ENCODE assay signal across 1 cellular context in genomic region chr15:50764331-50765201, GRCh38.
TF ChIP-seq lines count a peak whose summit lies in the region.

No MANE protein-coding gene starts in this region.

TF ChIP-seq in K562, 482 proteins besides CTCF, POLR2A, EP300 and RAD21 (continued from another document and continues in another):
- TF ChIP-seq, protein P1, sequence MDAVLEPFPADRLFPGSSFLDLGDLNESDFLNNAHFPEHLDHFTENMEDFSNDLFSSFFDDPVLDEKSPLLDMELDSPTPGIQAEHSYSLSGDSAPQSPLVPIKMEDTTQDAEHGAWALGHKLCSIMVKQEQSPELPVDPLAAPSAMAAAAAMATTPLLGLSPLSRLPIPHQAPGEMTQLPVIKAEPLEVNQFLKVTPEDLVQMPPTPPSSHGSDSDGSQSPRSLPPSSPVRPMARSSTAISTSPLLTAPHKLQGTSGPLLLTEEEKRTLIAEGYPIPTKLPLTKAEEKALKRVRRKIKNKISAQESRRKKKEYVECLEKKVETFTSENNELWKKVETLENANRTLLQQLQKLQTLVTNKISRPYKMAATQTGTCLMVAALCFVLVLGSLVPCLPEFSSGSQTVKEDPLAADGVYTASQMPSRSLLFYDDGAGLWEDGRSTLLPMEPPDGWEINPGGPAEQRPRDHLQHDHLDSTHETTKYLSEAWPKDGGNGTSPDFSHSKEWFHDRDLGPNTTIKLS (IDR thresholded peaks at IDR 0.05; ENCODE audit: borderline replicate concordance, low read depth), result no peak
- TF ChIP-seq BRD4 (IDR thresholded peaks at IDR 0.05), result peak; percentile 70; the same call in 1 of the 2 replicates
- peak; percentile 77 for TF ChIP-seq ZNF384 (IDR thresholded peaks at IDR 0.05; ENCODE audit: low read depth, low read length)
- TF ChIP-seq, protein P2, sequence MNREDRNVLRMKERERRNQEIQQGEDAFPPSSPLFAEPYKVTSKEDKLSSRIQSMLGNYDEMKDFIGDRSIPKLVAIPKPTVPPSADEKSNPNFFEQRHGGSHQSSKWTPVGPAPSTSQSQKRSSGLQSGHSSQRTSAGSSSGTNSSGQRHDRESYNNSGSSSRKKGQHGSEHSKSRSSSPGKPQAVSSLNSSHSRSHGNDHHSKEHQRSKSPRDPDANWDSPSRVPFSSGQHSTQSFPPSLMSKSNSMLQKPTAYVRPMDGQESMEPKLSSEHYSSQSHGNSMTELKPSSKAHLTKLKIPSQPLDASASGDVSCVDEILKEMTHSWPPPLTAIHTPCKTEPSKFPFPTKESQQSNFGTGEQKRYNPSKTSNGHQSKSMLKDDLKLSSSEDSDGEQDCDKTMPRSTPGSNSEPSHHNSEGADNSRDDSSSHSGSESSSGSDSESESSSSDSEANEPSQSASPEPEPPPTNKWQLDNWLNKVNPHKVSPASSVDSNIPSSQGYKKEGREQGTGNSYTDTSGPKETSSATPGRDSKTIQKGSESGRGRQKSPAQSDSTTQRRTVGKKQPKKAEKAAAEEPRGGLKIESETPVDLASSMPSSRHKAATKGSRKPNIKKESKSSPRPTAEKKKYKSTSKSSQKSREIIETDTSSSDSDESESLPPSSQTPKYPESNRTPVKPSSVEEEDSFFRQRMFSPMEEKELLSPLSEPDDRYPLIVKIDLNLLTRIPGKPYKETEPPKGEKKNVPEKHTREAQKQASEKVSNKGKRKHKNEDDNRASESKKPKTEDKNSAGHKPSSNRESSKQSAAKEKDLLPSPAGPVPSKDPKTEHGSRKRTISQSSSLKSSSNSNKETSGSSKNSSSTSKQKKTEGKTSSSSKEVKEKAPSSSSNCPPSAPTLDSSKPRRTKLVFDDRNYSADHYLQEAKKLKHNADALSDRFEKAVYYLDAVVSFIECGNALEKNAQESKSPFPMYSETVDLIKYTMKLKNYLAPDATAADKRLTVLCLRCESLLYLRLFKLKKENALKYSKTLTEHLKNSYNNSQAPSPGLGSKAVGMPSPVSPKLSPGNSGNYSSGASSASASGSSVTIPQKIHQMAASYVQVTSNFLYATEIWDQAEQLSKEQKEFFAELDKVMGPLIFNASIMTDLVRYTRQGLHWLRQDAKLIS (CRISPR knock-in tag; IDR thresholded peaks at IDR 0.05), result peak; percentile 77; the same call in 1 of the 2 replicates
- TF ChIP-seq NCOR1 (IDR thresholded peaks at IDR 0.05), result no peak
- TF ChIP-seq, protein P3, sequence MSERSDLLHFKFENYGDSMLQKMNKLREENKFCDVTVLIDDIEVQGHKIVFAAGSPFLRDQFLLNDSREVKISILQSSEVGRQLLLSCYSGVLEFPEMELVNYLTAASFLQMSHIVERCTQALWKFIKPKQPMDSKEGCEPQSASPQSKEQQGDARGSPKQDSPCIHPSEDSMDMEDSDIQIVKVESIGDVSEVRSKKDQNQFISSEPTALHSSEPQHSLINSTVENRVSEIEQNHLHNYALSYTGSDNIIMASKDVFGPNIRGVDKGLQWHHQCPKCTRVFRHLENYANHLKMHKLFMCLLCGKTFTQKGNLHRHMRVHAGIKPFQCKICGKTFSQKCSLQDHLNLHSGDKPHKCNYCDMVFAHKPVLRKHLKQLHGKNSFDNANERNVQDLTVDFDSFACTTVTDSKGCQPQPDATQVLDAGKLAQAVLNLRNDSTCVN (CRISPR knock-in tag; IDR thresholded peaks at IDR 0.05), result no peak
- TF ChIP-seq, protein P4, sequence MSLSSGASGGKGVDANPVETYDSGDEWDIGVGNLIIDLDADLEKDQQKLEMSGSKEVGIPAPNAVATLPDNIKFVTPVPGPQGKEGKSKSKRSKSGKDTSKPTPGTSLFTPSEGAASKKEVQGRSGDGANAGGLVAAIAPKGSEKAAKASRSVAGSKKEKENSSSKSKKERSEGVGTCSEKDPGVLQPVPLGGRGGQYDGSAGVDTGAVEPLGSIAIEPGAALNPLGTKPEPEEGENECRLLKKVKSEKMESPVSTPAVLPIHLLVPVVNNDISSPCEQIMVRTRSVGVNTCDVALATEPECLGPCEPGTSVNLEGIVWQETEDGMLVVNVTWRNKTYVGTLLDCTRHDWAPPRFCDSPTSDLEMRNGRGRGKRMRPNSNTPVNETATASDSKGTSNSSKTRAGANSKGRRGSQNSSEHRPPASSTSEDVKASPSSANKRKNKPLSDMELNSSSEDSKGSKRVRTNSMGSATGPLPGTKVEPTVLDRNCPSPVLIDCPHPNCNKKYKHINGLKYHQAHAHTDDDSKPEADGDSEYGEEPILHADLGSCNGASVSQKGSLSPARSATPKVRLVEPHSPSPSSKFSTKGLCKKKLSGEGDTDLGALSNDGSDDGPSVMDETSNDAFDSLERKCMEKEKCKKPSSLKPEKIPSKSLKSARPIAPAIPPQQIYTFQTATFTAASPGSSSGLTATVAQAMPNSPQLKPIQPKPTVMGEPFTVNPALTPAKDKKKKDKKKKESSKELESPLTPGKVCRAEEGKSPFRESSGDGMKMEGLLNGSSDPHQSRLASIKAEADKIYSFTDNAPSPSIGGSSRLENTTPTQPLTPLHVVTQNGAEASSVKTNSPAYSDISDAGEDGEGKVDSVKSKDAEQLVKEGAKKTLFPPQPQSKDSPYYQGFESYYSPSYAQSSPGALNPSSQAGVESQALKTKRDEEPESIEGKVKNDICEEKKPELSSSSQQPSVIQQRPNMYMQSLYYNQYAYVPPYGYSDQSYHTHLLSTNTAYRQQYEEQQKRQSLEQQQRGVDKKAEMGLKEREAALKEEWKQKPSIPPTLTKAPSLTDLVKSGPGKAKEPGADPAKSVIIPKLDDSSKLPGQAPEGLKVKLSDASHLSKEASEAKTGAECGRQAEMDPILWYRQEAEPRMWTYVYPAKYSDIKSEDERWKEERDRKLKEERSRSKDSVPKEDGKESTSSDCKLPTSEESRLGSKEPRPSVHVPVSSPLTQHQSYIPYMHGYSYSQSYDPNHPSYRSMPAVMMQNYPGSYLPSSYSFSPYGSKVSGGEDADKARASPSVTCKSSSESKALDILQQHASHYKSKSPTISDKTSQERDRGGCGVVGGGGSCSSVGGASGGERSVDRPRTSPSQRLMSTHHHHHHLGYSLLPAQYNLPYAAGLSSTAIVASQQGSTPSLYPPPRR (CRISPR knock-in tag; IDR thresholded peaks at IDR 0.05; ENCODE audit: borderline replicate concordance), result no peak
- TF ChIP-seq MEF2D (tag; conservative IDR thresholded peaks at IDR 0.05; ENCODE audit: low read depth), result peak; percentile 43; the same call in 1 of the 2 replicates
- TF ChIP-seq, protein P5, sequence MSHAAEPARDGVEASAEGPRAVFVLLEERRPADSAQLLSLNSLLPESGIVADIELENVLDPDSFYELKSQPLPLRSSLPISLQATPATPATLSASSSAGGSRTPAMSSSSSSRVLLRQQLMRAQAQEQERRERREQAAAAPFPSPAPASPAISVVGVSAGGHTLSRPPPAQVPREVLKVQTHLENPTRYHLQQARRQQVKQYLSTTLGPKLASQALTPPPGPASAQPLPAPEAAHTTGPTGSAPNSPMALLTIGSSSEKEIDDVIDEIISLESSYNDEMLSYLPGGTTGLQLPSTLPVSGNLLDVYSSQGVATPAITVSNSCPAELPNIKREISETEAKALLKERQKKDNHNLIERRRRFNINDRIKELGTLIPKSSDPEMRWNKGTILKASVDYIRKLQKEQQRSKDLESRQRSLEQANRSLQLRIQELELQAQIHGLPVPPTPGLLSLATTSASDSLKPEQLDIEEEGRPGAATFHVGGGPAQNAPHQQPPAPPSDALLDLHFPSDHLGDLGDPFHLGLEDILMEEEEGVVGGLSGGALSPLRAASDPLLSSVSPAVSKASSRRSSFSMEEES (CRISPR knock-in tag; IDR thresholded peaks at IDR 0.05), result no peak
- TF ChIP-seq ZC3H11A (IDR thresholded peaks at IDR 0.05; ENCODE audit: low read depth, low read length), result 0 out of 2 replicates have a peak, but pooled peaks have one; percentile 55
- no peak for TF ChIP-seq HDAC6 (IDR thresholded peaks at IDR 0.05; ENCODE audit: low read depth, low read length)
- peak; percentile 8; the same call in 1 of the 2 replicates for TF ChIP-seq ATF4 (CRISPR knock-in tag; IDR thresholded peaks at IDR 0.05)
- no peak for TF ChIP-seq U2AF2 (optimal IDR thresholded peaks at IDR 0.05; ENCODE audit: low read depth, low read length)
- TF ChIP-seq ARID2 (IDR thresholded peaks at IDR 0.05), result no peak
- TF ChIP-seq, protein P6, sequence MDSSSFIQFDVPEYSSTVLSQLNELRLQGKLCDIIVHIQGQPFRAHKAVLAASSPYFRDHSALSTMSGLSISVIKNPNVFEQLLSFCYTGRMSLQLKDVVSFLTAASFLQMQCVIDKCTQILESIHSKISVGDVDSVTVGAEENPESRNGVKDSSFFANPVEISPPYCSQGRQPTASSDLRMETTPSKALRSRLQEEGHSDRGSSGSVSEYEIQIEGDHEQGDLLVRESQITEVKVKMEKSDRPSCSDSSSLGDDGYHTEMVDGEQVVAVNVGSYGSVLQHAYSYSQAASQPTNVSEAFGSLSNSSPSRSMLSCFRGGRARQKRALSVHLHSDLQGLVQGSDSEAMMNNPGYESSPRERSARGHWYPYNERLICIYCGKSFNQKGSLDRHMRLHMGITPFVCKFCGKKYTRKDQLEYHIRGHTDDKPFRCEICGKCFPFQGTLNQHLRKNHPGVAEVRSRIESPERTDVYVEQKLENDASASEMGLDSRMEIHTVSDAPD (CRISPR knock-in tag; IDR thresholded peaks at IDR 0.05), result no peak
- 0 out of 2 replicates have a peak, but pooled peaks have one; percentile 48 for TF ChIP-seq CEBPG (CRISPR knock-in tag; IDR thresholded peaks at IDR 0.05)
- peak in 1 of 2 experiments; percentile 69; a peak in 3 of 4 replicates for TF ChIP-seq CEBPG (tag; conservative IDR thresholded peaks at IDR 0.05 in 1 of 2, IDR thresholded peaks at IDR 0.05 in 1 of 2)
- TF ChIP-seq, protein P7, sequence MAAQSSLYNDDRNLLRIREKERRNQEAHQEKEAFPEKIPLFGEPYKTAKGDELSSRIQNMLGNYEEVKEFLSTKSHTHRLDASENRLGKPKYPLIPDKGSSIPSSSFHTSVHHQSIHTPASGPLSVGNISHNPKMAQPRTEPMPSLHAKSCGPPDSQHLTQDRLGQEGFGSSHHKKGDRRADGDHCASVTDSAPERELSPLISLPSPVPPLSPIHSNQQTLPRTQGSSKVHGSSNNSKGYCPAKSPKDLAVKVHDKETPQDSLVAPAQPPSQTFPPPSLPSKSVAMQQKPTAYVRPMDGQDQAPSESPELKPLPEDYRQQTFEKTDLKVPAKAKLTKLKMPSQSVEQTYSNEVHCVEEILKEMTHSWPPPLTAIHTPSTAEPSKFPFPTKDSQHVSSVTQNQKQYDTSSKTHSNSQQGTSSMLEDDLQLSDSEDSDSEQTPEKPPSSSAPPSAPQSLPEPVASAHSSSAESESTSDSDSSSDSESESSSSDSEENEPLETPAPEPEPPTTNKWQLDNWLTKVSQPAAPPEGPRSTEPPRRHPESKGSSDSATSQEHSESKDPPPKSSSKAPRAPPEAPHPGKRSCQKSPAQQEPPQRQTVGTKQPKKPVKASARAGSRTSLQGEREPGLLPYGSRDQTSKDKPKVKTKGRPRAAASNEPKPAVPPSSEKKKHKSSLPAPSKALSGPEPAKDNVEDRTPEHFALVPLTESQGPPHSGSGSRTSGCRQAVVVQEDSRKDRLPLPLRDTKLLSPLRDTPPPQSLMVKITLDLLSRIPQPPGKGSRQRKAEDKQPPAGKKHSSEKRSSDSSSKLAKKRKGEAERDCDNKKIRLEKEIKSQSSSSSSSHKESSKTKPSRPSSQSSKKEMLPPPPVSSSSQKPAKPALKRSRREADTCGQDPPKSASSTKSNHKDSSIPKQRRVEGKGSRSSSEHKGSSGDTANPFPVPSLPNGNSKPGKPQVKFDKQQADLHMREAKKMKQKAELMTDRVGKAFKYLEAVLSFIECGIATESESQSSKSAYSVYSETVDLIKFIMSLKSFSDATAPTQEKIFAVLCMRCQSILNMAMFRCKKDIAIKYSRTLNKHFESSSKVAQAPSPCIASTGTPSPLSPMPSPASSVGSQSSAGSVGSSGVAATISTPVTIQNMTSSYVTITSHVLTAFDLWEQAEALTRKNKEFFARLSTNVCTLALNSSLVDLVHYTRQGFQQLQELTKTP (IDR thresholded peaks at IDR 0.05; ENCODE audit: low read depth in 1 of 2, partially characterized antibody in 2 of 2), result peak; percentile 37 to 89
- TF ChIP-seq MYBL2 (IDR thresholded peaks at IDR 0.05; ENCODE audit: low read depth), result peak; percentile 16; the same call in 1 of the 2 replicates
- no peak for TF ChIP-seq MYBL2 (CRISPR knock-in tag; IDR thresholded peaks at IDR 0.05; ENCODE audit: borderline replicate concordance)
- peak; percentile 94 for TF ChIP-seq CEBPB (tag; IDR thresholded peaks at IDR 0.05)
- TF ChIP-seq FOXK2 (conservative IDR thresholded peaks at IDR 0.05 in 1 of 2, IDR thresholded peaks at IDR 0.05 in 1 of 2; ENCODE audit: low read depth in 2 of 2), result 0 out of 4 replicates have a peak, but pooled peaks of 1 of the 2 experiments have one; percentile 8
- TF ChIP-seq ZNF511 (CRISPR knock-in tag; IDR thresholded peaks at IDR 0.05), result no peak
- no peak for TF ChIP-seq HMBOX1 (IDR thresholded peaks at IDR 0.05)
- peak; percentile 74 for TF ChIP-seq MAFG (tag; conservative IDR thresholded peaks at IDR 0.05)
